Comparison of ENCODE assay signal across 8 cellular contexts in the genomic region with DNA sequence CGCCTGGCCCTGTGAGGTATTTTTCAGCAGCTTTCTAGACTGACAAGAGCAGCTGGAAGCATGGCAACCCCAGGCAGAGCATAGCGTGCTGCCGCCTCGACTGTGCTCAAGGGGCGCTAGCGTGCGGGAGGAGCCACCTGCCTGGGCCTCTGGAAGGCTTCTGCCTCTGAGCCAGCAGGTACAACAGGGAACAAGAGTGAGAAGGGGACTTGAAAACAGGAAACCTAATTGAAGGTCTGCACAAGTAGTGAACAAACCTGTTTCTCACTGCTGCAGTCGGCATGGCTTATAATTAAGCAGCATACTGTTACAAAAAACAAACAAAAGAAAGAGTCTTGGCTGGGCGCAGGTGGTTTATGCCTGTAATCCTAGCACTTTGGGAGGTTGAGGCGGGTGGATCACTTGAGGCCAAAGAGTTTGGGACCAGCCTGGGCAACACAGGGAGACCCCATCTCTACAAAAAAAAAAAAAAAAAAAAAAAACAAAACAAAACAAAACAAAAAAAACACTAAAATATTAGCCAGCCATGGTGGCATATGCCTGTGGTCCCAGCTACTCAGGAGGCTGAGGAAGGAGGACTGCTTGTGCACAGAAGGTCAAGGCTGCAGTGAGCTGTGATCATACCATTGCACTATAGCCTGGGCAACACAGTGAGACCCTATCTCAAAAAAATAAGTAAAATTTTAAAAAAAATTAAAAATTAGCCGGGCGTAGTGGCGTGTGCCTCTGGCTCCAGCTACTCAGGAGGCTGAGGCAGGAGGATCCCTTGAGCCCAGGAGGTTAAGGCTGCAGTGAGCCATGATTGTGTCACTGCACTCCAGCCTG.
DNase-seq lines count a peak whose midpoint lies in the region; TF ChIP-seq lines count a peak whose summit lies in the region.

No MANE protein-coding gene starts in this region.

- no peak overlapping the region for H3K4me3 ChIP-seq in epithelial cell of esophagus (ENCODE audit: low read length)

- DNase-seq in 8988T (peak; percentile 65), GM19238 (ENCODE audit: insufficient read length, low spot score) (peak; percentile 17), NCI-H748 treated with DMSO at 0.1 percent for 48 hours (lab: John Stamatoyannopoulos, UW) (peak; percentile 28), epithelial cell of esophagus (ENCODE audit: low read depth) (peak; percentile 69), KG1 (lab: John Stamatoyannopoulos, UW) (no peak), cortex of kidney (lab: John Stamatoyannopoulos, UW) (no peak), AML-193 (lab: John Stamatoyannopoulos, UW) (no peak)
- no peak for DNase-seq in effector CD8-positive, alpha-beta T cell (lab: John Stamatoyannopoulos, UW)

- peak; percentile 74 for TF ChIP-seq CTCF in epithelial cell of esophagus (IDR thresholded peaks at IDR 0.05; ENCODE audit: insufficient read depth, low read depth, low read length, missing control alignments)

Comparison
In these comparisons a context has a peak if more than half of its experiments do, and no peak if none do; other contexts are left out.
1. DNase-seq: peak in 8988T (single experiment), GM19238 (single experiment), NCI-H748 treated with DMSO at 0.1 percent for 48 hours (single experiment) and epithelial cell of esophagus (single experiment); none in KG1 (single experiment), cortex of kidney (single experiment), effector CD8-positive, alpha-beta T cell (single experiment) and AML-193 (0 of 2).